In the genomic region with DNA sequence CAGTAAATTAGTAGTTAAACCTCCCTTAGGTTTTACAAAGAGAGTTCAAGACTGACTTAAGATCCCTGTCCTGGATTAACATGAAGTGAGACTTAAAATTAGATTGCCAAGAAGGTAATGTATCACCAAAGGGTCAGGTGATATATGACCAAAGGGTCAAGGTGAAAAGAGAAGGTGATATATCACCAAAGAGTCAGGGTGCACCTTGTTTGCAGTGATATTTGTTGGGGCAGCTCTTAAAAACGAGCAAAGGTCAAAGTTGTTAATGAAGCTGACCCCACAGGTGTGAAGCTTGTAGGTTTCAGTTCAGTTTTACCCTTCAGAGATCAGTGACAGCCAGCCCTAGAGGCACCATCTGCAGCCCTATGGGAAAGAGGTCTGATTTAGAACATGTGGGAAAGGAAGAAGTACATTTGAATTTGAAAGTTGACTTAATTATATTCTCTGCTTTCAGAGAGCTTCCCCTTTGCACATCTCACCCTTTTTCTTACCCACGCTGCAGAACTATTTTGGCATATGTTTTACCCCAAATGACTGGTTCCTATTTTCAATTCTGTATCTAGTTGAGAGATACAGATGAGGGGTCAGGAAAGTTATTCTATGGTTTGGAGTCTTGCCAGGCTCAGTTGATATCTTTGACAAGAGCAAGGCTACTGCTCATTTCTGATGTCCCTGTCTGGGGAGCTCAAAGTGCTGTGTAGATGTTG, we compare ENCODE assay signal across 10 cellular contexts.
A peak's percentile ranks its signal among the peaks of the same experiment; 100 is the strongest.
DNase-seq lines count a peak whose midpoint lies in the region; ATAC-seq, FAIRE-seq and TF ChIP-seq lines count a peak whose summit lies in the region.
"Had no signal": no experiment of that assay in that cellular context is flagged by ENCODE, and none has a peak within 500 bp of the region (broad histone marks: within the 10 kb centered on the region; RNA-seq: fewer than 3 reads in every experiment).

No MANE protein-coding gene starts in this region.

- H4K20me1 ChIP-seq in BLaER1 (no peaks in the 10 kb centered on the region), KMS-11 (ENCODE audit: insufficient read depth) (no peaks in the 10 kb centered on the region), GM23248 (ENCODE audit: insufficient read depth) (no peaks in the 10 kb centered on the region)

- FAIRE-seq in GM19239 (lab: Jason Lieb, UNC): peak; percentile 100

- in situ Hi-C loops in GM23248 (cut with MboI): no loop called here

- H3K79me2 ChIP-seq in KMS-11 (ENCODE audit: insufficient read depth, low read depth): no peaks in the 10 kb centered on the region
- no peaks in the 10 kb centered on the region for H3K79me2 ChIP-seq in GM23248 (ENCODE audit: insufficient read depth)

- H3K4me1 ChIP-seq in BLaER1 (peaks cover 93% of the 10 kb centered on the region), KMS-11 (ENCODE audit: low read depth, poor library complexity, severe bottlenecking) (peaks cover 35% of the 10 kb centered on the region), GM23248 (ENCODE audit: insufficient read depth) (no peaks in the 10 kb centered on the region)

- H3K4me2 ChIP-seq in BLaER1: peak overlapping the region; percentile 93
- peak overlapping the region; percentile 10 for H3K4me2 ChIP-seq in KMS-11
- H3K4me2 ChIP-seq in GM23248 (ENCODE audit: unreplicated experiment): no peak overlapping the region

- H3K9me2 ChIP-seq in GM23248 (ENCODE audit: insufficient read depth): no peaks in the 10 kb centered on the region

- no peaks in the 10 kb centered on the region for H3F3A ChIP-seq in GM23248 (ENCODE audit: insufficient read depth)

- DNase-seq in GM19239 (ENCODE audit: insufficient read length, low spot score) (no peak), T-helper 2 cell (no peak), GM23248 (no peak)
- DNase-seq in activated effector memory CD4-positive, alpha-beta T cell treated with Interleukin-2 at 50 U/mL for 16 hours: no peak
- DNase-seq in effector CD4-positive, alpha-beta T cell: no peak
- DNase-seq: SW 1271 had no signal

- H3K27ac ChIP-seq in BLaER1: peak overlapping the region; percentile 92
- H3K27ac ChIP-seq in KMS-11: peak overlapping the region; percentile 8; the same call in 1 of the 2 replicates
- H3K27ac ChIP-seq in GM23248: no peak overlapping the region

- WGBS in GM23248 (ENCODE audit: low coverage in 1 of 2, low lambda C conversion rate in 2 of 2, missing lambda C conversion rate in 2 of 2), 2 experiments: 7 to 10% methylated on average over 2 of the region's 2 CpGs

- H3K36me3 ChIP-seq in BLaER1 (peaks cover 41% of the 10 kb centered on the region), KMS-11 (ENCODE audit: insufficient read depth) (no peaks in the 10 kb centered on the region), GM23248 (ENCODE audit: low read depth) (no peaks in the 10 kb centered on the region)

- peaks cover 38% of the 10 kb centered on the region for H3K9me3 ChIP-seq in BLaER1
- no peaks in the 10 kb centered on the region for H3K9me3 ChIP-seq in GM23248 (ENCODE audit: low read depth)

- H3K27me3 ChIP-seq in BLaER1: no peaks in the 10 kb centered on the region
- H3K27me3 ChIP-seq in KMS-11 (ENCODE audit: insufficient read depth, low read depth): no peaks in the 10 kb centered on the region
- 0 out of 2 replicates have a peak, but pooled peaks cover 2% of the 10 kb centered on the region for H3K27me3 ChIP-seq in GM23248 (replicated peaks; ENCODE audit: insufficient read depth)

- peak overlapping the region; percentile 86 for H3K9ac ChIP-seq in BLaER1
- no peak overlapping the region for H3K9ac ChIP-seq in KMS-11
- no peak overlapping the region for H3K9ac ChIP-seq in GM23248

- H2AFZ ChIP-seq in KMS-11 (ENCODE audit: low read depth) (no peak overlapping the region), GM23248 (no peak overlapping the region)

- peak; percentile 80 for ATAC-seq in HG02840 (IDR thresholded peaks at IDR 0.05; ENCODE audit: low FRiP score, unreplicated experiment)
- ATAC-seq: activated T-helper 17 cell treated with anti-CD3 and anti-CD28 coated beads, Interleukin-2, amount 50 U/mL, for 72 hours had no signal

- H3K4me3 ChIP-seq in BLaER1 (peak overlapping the region; percentile 68), KMS-11 (IDR thresholded peaks at IDR 0.05; ENCODE audit: insufficient read depth, low read depth, low read length) (no peak overlapping the region), GM23248 (no peak overlapping the region)

- no peak for TF ChIP-seq CTCF in KMS-11 (conservative IDR thresholded peaks at IDR 0.05; ENCODE audit: low read depth, low read length)
